8 cellular contexts compared by ENCODE assay signal in the genomic region with DNA sequence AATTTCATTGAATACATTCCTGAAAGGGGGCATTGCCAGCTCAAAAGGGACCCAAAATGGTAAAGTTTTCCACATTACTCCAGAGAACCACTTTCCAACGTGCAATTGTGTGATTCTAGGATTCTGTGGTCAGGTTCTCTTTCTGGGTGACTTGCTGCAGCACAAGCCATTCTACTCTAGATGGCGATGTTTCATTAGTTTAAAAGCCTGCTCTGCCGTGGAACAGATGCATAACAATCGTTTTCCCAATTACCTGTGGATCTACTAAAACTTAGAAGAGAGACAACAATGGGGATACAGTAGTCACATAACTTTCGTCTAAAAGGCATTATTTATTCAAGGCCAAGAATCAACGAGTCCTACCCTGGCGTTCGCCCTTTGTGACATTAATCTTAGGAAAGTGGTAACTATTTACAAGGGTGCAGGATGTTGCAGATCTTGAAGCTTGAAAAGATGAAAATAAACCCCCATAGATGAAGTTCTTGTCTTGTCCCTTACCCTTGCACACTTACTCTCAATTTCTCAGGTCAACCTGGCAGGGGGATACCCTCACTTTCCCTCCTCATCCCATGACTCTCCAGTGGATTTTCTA.
A peak's percentile ranks its signal among the peaks of the same experiment; 100 is the strongest.
DNase-seq lines count a peak whose midpoint lies in the region; ATAC-seq and TF ChIP-seq lines count a peak whose summit lies in the region.

No MANE protein-coding gene starts in this region.

- no peak overlapping the region for H3K9ac ChIP-seq in NT2/D1 (ENCODE audit: insufficient read length, low read depth)

- peak; percentile 53 for DNase-seq in HPDE6-E6E7 (ENCODE audit: extremely low spot score)
- DNase-seq in NT2/D1 (ENCODE audit: low read depth, low spot score) = peak; percentile 15
- DNase-seq in dorsolateral prefrontal cortex = peak in 1 of 10 donors; percentile 20
- DNase-seq in lung (ENCODE audit: low spot score) = no peak
- no peak for DNase-seq in NCI-H128 (lab: John Stamatoyannopoulos, UW; ENCODE audit: unreplicated experiment)

- peak; percentile 70 for ATAC-seq in GM18498 (IDR thresholded peaks at IDR 0.05; ENCODE audit: unreplicated experiment)
- peak; percentile 62 for ATAC-seq in lung (ENCODE audit: insufficient read depth, low FRiP score)
- no peak for ATAC-seq in HG03108 (IDR thresholded peaks at IDR 0.05; ENCODE audit: unreplicated experiment)

- H3K36me3 ChIP-seq in NT2/D1 (ENCODE audit: insufficient read depth, insufficient read length, low read length) (no peaks in the 10 kb centered on the region), lung (ENCODE audit: control insufficient read depth in 2 of 2, insufficient read depth in 2 of 2, low read length in 2 of 2) (no peaks in the 10 kb centered on the region)

- intact Hi-C loops in dorsolateral prefrontal cortex (cut with DNase I) = loop anchor here (2.0 to 10.0 kb wide), 2 partner anchors 1114 to 1612 kb away; no protein-coding TSS in a partner anchor

- H3K27me3 ChIP-seq in NT2/D1 (ENCODE audit: insufficient read depth, insufficient read length) = no peaks in the 10 kb centered on the region
- peaks cover 0 to 19% (median 0%) of the 10 kb centered on the region in 45 donors for H3K27me3 ChIP-seq in dorsolateral prefrontal cortex
- no peaks in the 10 kb centered on the region for H3K27me3 ChIP-seq in lung (ENCODE audit: control insufficient read depth, insufficient read depth)

- peak; percentile 86 for TF ChIP-seq CTCF in C4-2B (conservative IDR thresholded peaks at IDR 0.05)
- peak; percentile 23 to 86 (median 69) for TF ChIP-seq CTCF in dorsolateral prefrontal cortex (IDR thresholded peaks at IDR 0.05 in 54 of 56, conservative IDR thresholded peaks at IDR 0.05 in 2 of 56; ENCODE audit: low read depth in 1 of 56, partially characterized antibody in 56 of 56)
- peak; percentile 20 for TF ChIP-seq CTCF in lung (IDR thresholded peaks at IDR 0.05; ENCODE audit: control extremely low read depth, extremely low read depth)

- H3K27ac ChIP-seq in C4-2B = no peak overlapping the region
- no peak overlapping the region for H3K27ac ChIP-seq in dorsolateral prefrontal cortex
- H3K27ac ChIP-seq in lung (ENCODE audit: low read depth in 1 of 2, low read length in 1 of 2) = no peak overlapping the region

- H3K9me3 ChIP-seq in NT2/D1 (ENCODE audit: insufficient read depth, low read length) = no peaks in the 10 kb centered on the region
- H3K9me3 ChIP-seq in lung (ENCODE audit: control insufficient read depth in 2 of 2, insufficient read depth in 1 of 2, low read length in 1 of 2) = no peaks in the 10 kb centered on the region

- H3K4me1 ChIP-seq in NT2/D1 (ENCODE audit: insufficient read depth, insufficient read length) (no peaks in the 10 kb centered on the region), lung (ENCODE audit: control insufficient read depth in 2 of 2, insufficient read depth in 2 of 2, low read length in 2 of 2) (no peaks in the 10 kb centered on the region)

- WGBS in lung, 2 donors = 18 to 20% methylated on average over 8 of the region's 8 CpGs

- H3K4me3 ChIP-seq in NT2/D1 (ENCODE audit: insufficient read length, low read depth) (no peak overlapping the region), dorsolateral prefrontal cortex (no peak overlapping the region), lung (no peak overlapping the region)

Comparison
In these comparisons a context has a peak if more than half of its experiments do, and no peak if none do; other contexts are left out.
1. CTCF ChIP-seq: peak in every context shown above with its lines; median percentile 86 in C4-2B; 69 in dorsolateral prefrontal cortex; 20 in lung.
2. DNase-seq: peak in HPDE6-E6E7 (single experiment) and NT2/D1 (single experiment); none in lung (single experiment) and NCI-H128 (single experiment).